In genomic region chr6:43436577-43437282, GRCh38 we compare ENCODE assay signal across 9 cellular contexts. TPM values are rescaled to one million over a fixed set of nuclear protein-coding genes. Genes with fewer than 3 reads are reported as not detected.
A peak's percentile ranks its signal among the peaks of the same experiment; 100 is the strongest.
DNase-seq lines count a peak whose midpoint lies in the region; ATAC-seq lines count a peak whose summit lies in the region.
"Had no signal": no experiment of that assay in that cellular context is flagged by ENCODE, and none has a peak within 500 bp of the region (broad histone marks: within the 10 kb centered on the region; RNA-seq: fewer than 3 reads in every experiment).

No MANE protein-coding gene starts in this region.

- ATAC-seq in sciatic nerve (peak; percentile 80), HG02571 (IDR thresholded peaks at IDR 0.05; ENCODE audit: unreplicated experiment) (no peak)

- in situ Hi-C loops in KBM-7 (cut with MboI; ENCODE audit: low pct_unique_long_range_greater_than_20kb, low sequenced_read_pairs), result no loop called here

- DNase-seq in GM03348 (ENCODE audit: low spot score), result peak; percentile 71
- DNase-seq in SW480 (ENCODE audit: low spot score), result peak; percentile 88
- DNase-seq in glomerular visceral epithelial cell (ENCODE audit: extremely low spot score), result peak; percentile 80
- no peak for DNase-seq in sciatic nerve (ENCODE audit: low spot score)
- DNase-seq in NCI-H1105 (lab: John Stamatoyannopoulos, UW), result no peak
- no peak for DNase-seq in activated naive CD4-positive, alpha-beta T cell treated with Interleukin-2 at 50 U/mL for 16 hours
- no peak for DNase-seq in KBM-7
- DNase-seq: MV-4-11 had no signal

- intact Hi-C loops in sciatic nerve (cut with DNase I), result no loop called here

RNA-seq across cellular contexts. Expression of gene ABCC10, which starts 9.4 kb away (rescaled TPM):
- 31.7 TPM for total RNA-seq in sciatic nerve

RNA-seq across cellular contexts. Expression of gene DLK2, which starts 18.6 kb away (rescaled TPM):
- 0.45 TPM for total RNA-seq in sciatic nerve

RNA-seq across cellular contexts. Expression of gene TJAP1, which starts 40.6 kb away (rescaled TPM):
- total RNA-seq in sciatic nerve, result 36.9 TPM

Comparison
In these comparisons a context has a peak if more than half of its experiments do, and no peak if none do; other contexts are left out.
1. DNase-seq: peak in GM03348 (single experiment), SW480 (single experiment) and glomerular visceral epithelial cell (single experiment); none in sciatic nerve (single experiment), NCI-H1105 (single experiment), activated naive CD4-positive, alpha-beta T cell treated with Interleukin-2 at 50 U/mL for 16 hours (single experiment) and KBM-7 (single experiment).